In genomic region chr12:31590730-31591307, GRCh38 we compare ENCODE assay signal across 7 cellular contexts. TPM values are rescaled to one million over a fixed set of nuclear protein-coding genes. Genes with fewer than 3 reads are reported as not detected.
DNase-seq lines count a peak whose midpoint lies in the region; ATAC-seq, FAIRE-seq and TF ChIP-seq lines count a peak whose summit lies in the region.

TSS of gene DENND5B (minus strand) at chr12:31591136. CDS start at chr12:31590832, 304 bp downstream.

- H3K4me1 ChIP-seq in small intestine (ENCODE audit: control insufficient read depth in 2 of 2, insufficient read depth in 1 of 2, low read depth in 1 of 2, low read length in 1 of 2): peaks cover 0 to 4% of the 10 kb centered on the region in 2 donors

- DNase-seq in GM12865 (ENCODE audit: low read depth) (peak; percentile 92), HuH-7.5 (ENCODE audit: low spot score) (peak; percentile 76), SK-MEL-5 (ENCODE audit: low read depth, low spot score) (peak; percentile 79), cerebellum (ENCODE audit: low spot score) (peak; percentile 89), islet precursor cell (peak; percentile 92), small intestine (peak; percentile 58)

- no peaks in the 10 kb centered on the region for H3K9me3 ChIP-seq in small intestine (ENCODE audit: control insufficient read depth, low read depth)

- in situ Hi-C loops in SK-MEL-5 (cut with HindIII; ENCODE audit: low pct_unique_long_range_greater_than_20kb, low sequenced_read_pairs): no loop called here

- H3K27ac ChIP-seq in small intestine (ENCODE audit: low read depth in 1 of 2, low read length in 1 of 2): peak within 1 kb of the TSS; percentile 96 to 99

- no peaks in the 10 kb centered on the region for H3K27me3 ChIP-seq in small intestine (ENCODE audit: control insufficient read depth in 2 of 2, insufficient read depth in 2 of 2, low read length in 2 of 2)

- no peaks in the 10 kb centered on the region for H3K36me3 ChIP-seq in small intestine (ENCODE audit: control insufficient read depth in 2 of 2, insufficient read depth in 2 of 2, low read length in 2 of 2)

- FAIRE-seq in small intestine (lab: Jason Lieb, UNC): no peak

- ATAC-seq in GM21717 (IDR thresholded peaks at IDR 0.05; ENCODE audit: unreplicated experiment): peak; percentile 51

- TF ChIP-seq CTCF in GM12865 (IDR thresholded peaks at IDR 0.05; ENCODE audit: insufficient read depth, low read depth, low read length, missing control alignments): no peak

- H3K4me3 ChIP-seq in GM12865 (ENCODE audit: low read depth, low read length): peak within 1 kb of the TSS; percentile 96
- H3K4me3 ChIP-seq in small intestine (ENCODE audit: low read depth in 1 of 2, low read length in 2 of 2): peak within 1 kb of the TSS; percentile 94 to 98

- 1% methylated on average over 39 to 99 of the region's 99 CpGs for WGBS in small intestine, 3 donors

RNA-seq across cellular contexts. Expression of gene DENND5B, which starts in this region (rescaled TPM):
- 14.8 and 16.6 TPM in 2 replicates for total RNA-seq in SK-MEL-5 (2014; rRNA removed; shearing (Covaris generic))
- polyA plus RNA-seq in SK-MEL-5 (2015; cell fraction: cytosol; rRNA removed): 13.5 and 17.0 TPM in 2 replicates
- polyA plus RNA-seq in SK-MEL-5 (2015; cell fraction: nucleus; rRNA removed): 6.8 and 10.1 TPM in 2 replicates
- 65.3 TPM for total RNA-seq in cerebellum
- polyA plus RNA-seq in small intestine: 1 to 10 TPM; 4.1 to 9.8 (median 6.5) TPM

Comparison
In these comparisons a context has a peak if more than half of its experiments do, and no peak if none do; other contexts are left out.
1. Peak in every context shown above with its lines: DNase-seq, ATAC-seq, H3K4me3 ChIP-seq and H3K27ac ChIP-seq.